In the genomic region with DNA sequence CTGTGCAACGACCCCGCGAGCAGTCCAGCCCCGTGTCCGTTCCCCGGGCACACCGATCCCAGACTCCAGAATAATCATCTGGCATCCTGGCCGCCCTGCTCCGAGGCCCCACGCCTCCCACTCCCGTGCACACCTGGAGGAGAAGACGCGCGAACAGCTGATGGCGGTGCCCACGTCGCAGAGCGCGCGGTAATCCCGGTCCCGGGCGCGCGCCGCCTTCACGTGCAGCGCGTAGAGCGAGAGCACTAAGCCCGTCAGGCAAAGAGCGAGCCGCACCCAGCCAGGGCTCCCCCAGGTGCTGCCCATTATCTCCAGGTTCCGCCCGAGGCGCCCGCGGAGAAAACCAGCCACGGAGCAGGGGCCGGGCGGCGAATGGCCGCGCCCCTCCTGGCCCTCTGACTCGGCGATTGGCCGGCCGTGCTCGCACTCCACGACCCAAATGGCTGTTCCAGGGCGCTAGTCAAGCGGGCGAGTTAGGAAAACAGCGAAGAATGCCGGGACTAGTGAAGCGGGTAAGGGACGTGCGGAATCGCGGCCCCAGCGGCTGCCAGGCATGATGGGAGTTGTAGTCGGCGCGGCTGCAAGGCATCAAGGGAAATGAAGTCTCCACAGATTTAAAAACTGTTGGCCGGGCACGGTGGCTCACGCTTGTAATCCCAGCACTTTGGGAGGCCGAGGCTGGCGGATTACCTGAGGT, we compare ENCODE assay signal across 1 cellular context.
TF ChIP-seq lines count a peak whose summit lies in the region.

A gene (minus strand): TSS at position 374 of the 697 bp plus-strand sequence. CDS start 68 bp downstream, at position 306.

TF ChIP-seq in H1, 55 proteins besides CTCF, POLR2A, EP300 and RAD21 (continued from another document):
- TF ChIP-seq HDAC2 (IDR thresholded peaks at IDR 0.05; ENCODE audit: borderline replicate concordance in 1 of 2, low read depth in 2 of 2, low read length in 2 of 2) (0 out of 4 replicates have a peak, but pooled peaks of 1 of the 2 experiments have one; percentile 45), BRCA1 (IDR thresholded peaks at IDR 0.05; ENCODE audit: low read depth, low read length) (no peak), TBP (IDR thresholded peaks at IDR 0.05; ENCODE audit: low read depth, low read length) (peak; percentile 64), MAFK (IDR thresholded peaks at IDR 0.05; ENCODE audit: low read depth, low read length) (no peak), TEAD4 (IDR thresholded peaks at IDR 0.05; ENCODE audit: low read depth, low read length) (peak; percentile 12; the same call in 1 of the 2 replicates), EGR1 (IDR thresholded peaks at IDR 0.05; ENCODE audit: borderline replicate concordance, low read depth, low read length) (no peak), NRF1 (IDR thresholded peaks at IDR 0.05; ENCODE audit: low read depth, low read length) (no peak), GTF2F1 (IDR thresholded peaks at IDR 0.05; ENCODE audit: borderline replicate concordance, low read depth, low read length) (no peak), SIN3A (conservative IDR thresholded peaks at IDR 0.05 in 1 of 2, IDR thresholded peaks at IDR 0.05 in 1 of 2; ENCODE audit: low read depth in 1 of 2, low read length in 2 of 2) (peak in 1 of 2 experiments; percentile 16; a peak in 1 of 4 replicates), SIX5 (IDR thresholded peaks at IDR 0.05; ENCODE audit: low read depth, low read length) (peak; percentile 87), JUND (IDR thresholded peaks at IDR 0.05; ENCODE audit: low read length) (no peak), EZH2 (IDR thresholded peaks at IDR 0.05; ENCODE audit: low read depth, low read length, severe bottlenecking) (no peak), CBX5 (IDR thresholded peaks at IDR 0.05; ENCODE audit: low read depth, low read length) (no peak), CBX8 (IDR thresholded peaks at IDR 0.05; ENCODE audit: borderline replicate concordance, low read depth, low read length) (no peak), SUZ12 (IDR thresholded peaks at IDR 0.05; ENCODE audit: low read length) (no peak), BCL11A (IDR thresholded peaks at IDR 0.05; ENCODE audit: low read depth in 2 of 2, low read length in 2 of 2) (no peak), RNF2 (IDR thresholded peaks at IDR 0.05; ENCODE audit: borderline replicate concordance, low read depth, low read length, missing control alignments, poor library complexity, severe bottlenecking) (no peak), PHF8 (conservative IDR thresholded peaks at IDR 0.05; ENCODE audit: low read depth, low read length) (peak; percentile 43; the same call in 1 of the 2 replicates), POU5F1 (IDR thresholded peaks at IDR 0.05; ENCODE audit: low read depth, low read length) (no peak), SAP30 (IDR thresholded peaks at IDR 0.05; ENCODE audit: insufficient read depth, insufficient replicate concordance, low read length) (no peak), RFX5 (IDR thresholded peaks at IDR 0.05; ENCODE audit: borderline replicate concordance, low read depth, low read length) (no peak), ZNF274 (IDR thresholded peaks at IDR 0.05; ENCODE audit: borderline replicate concordance, extremely low read depth, low read length) (no peak), ASH2L (IDR thresholded peaks at IDR 0.05; ENCODE audit: low read length) (peak; percentile 17), HDAC6 (IDR thresholded peaks at IDR 0.05; ENCODE audit: low read depth, low read length) (no peak), TAF1 (IDR thresholded peaks at IDR 0.05; ENCODE audit: low read depth, low read length) (peak; percentile 70; the same call in 1 of the 2 replicates), CTBP2 (IDR thresholded peaks at IDR 0.05; ENCODE audit: borderline replicate concordance, insufficient read depth, insufficient read length, low read length) (no peak), RXRA (IDR thresholded peaks at IDR 0.05; ENCODE audit: insufficient read depth, low read depth, low read length) (no peak), GABPA (IDR thresholded peaks at IDR 0.05; ENCODE audit: borderline replicate concordance, insufficient read depth, low read length) (no peak), KDM1A (IDR thresholded peaks at IDR 0.05; ENCODE audit: borderline replicate concordance, low read length) (no peak), NANOG (IDR thresholded peaks at IDR 0.05; ENCODE audit: insufficient read depth, low read depth, low read length, poor library complexity, severe bottlenecking) (peak; percentile 49), POLR2AphosphoS5 (IDR thresholded peaks at IDR 0.05; ENCODE audit: low read depth, low read length) (no peak), SRF (IDR thresholded peaks at IDR 0.05; ENCODE audit: low read depth, low read length) (no peak), CHD1 (IDR thresholded peaks at IDR 0.05; ENCODE audit: low read depth, low read length) (no peak), RBBP5 (IDR thresholded peaks at IDR 0.05; ENCODE audit: borderline replicate concordance, low read depth, low read length) (peak; percentile 34; the same call in 1 of the 2 replicates), SP4 (IDR thresholded peaks at IDR 0.05; ENCODE audit: low read length) (no peak), SP2 (IDR thresholded peaks at IDR 0.05; ENCODE audit: low read length) (no peak), FOSL1 (IDR thresholded peaks at IDR 0.05; ENCODE audit: insufficient read depth, low read depth, low read length) (no peak), SP1 (IDR thresholded peaks at IDR 0.05; ENCODE audit: low read depth, low read length) (0 out of 2 replicates have a peak, but pooled peaks have one; percentile 35), CREB1 (IDR thresholded peaks at IDR 0.05) (peak; percentile 59; the same call in 1 of the 2 replicates), TCF12 (IDR thresholded peaks at IDR 0.05; ENCODE audit: low read depth, low read length) (no peak), KDM5A (IDR thresholded peaks at IDR 0.05; ENCODE audit: low read length) (no peak), CEBPB (IDR thresholded peaks at IDR 0.05; ENCODE audit: low read depth, low read length) (no peak), TAF7 (optimal IDR thresholded peaks at IDR 0.05; ENCODE audit: borderline replicate concordance, low read depth, low read length) (peak; percentile 24), BACH1 (IDR thresholded peaks at IDR 0.05; ENCODE audit: low read length) (no peak), KDM4A (IDR thresholded peaks at IDR 0.05; ENCODE audit: low read depth, low read length, severe bottlenecking) (peak; percentile 70), JUN (IDR thresholded peaks at IDR 0.05; ENCODE audit: low read depth, low read length) (no peak), SIRT6 (IDR thresholded peaks at IDR 0.05; ENCODE audit: low read length) (no peak)
- TF ChIP-seq, protein P1, sequence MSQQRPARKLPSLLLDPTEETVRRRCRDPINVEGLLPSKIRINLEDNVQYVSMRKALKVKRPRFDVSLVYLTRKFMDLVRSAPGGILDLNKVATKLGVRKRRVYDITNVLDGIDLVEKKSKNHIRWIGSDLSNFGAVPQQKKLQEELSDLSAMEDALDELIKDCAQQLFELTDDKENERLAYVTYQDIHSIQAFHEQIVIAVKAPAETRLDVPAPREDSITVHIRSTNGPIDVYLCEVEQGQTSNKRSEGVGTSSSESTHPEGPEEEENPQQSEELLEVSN (IDR thresholded peaks at IDR 0.05), result no peak
- TF ChIP-seq, protein P2, sequence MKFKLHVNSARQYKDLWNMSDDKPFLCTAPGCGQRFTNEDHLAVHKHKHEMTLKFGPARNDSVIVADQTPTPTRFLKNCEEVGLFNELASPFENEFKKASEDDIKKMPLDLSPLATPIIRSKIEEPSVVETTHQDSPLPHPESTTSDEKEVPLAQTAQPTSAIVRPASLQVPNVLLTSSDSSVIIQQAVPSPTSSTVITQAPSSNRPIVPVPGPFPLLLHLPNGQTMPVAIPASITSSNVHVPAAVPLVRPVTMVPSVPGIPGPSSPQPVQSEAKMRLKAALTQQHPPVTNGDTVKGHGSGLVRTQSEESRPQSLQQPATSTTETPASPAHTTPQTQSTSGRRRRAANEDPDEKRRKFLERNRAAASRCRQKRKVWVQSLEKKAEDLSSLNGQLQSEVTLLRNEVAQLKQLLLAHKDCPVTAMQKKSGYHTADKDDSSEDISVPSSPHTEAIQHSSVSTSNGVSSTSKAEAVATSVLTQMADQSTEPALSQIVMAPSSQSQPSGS (IDR thresholded peaks at IDR 0.05; ENCODE audit: low read length), result no peak
- TF ChIP-seq, protein P3, sequence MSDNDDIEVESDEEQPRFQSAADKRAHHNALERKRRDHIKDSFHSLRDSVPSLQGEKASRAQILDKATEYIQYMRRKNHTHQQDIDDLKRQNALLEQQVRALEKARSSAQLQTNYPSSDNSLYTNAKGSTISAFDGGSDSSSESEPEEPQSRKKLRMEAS (IDR thresholded peaks at IDR 0.05), result no peak; the same call in 1 of the 2 replicates
- TF ChIP-seq, protein P4, sequence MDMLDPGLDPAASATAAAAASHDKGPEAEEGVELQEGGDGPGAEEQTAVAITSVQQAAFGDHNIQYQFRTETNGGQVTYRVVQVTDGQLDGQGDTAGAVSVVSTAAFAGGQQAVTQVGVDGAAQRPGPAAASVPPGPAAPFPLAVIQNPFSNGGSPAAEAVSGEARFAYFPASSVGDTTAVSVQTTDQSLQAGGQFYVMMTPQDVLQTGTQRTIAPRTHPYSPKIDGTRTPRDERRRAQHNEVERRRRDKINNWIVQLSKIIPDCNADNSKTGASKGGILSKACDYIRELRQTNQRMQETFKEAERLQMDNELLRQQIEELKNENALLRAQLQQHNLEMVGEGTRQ (IDR thresholded peaks at IDR 0.05; ENCODE audit: low read length), result no peak
- TF ChIP-seq, protein P5, sequence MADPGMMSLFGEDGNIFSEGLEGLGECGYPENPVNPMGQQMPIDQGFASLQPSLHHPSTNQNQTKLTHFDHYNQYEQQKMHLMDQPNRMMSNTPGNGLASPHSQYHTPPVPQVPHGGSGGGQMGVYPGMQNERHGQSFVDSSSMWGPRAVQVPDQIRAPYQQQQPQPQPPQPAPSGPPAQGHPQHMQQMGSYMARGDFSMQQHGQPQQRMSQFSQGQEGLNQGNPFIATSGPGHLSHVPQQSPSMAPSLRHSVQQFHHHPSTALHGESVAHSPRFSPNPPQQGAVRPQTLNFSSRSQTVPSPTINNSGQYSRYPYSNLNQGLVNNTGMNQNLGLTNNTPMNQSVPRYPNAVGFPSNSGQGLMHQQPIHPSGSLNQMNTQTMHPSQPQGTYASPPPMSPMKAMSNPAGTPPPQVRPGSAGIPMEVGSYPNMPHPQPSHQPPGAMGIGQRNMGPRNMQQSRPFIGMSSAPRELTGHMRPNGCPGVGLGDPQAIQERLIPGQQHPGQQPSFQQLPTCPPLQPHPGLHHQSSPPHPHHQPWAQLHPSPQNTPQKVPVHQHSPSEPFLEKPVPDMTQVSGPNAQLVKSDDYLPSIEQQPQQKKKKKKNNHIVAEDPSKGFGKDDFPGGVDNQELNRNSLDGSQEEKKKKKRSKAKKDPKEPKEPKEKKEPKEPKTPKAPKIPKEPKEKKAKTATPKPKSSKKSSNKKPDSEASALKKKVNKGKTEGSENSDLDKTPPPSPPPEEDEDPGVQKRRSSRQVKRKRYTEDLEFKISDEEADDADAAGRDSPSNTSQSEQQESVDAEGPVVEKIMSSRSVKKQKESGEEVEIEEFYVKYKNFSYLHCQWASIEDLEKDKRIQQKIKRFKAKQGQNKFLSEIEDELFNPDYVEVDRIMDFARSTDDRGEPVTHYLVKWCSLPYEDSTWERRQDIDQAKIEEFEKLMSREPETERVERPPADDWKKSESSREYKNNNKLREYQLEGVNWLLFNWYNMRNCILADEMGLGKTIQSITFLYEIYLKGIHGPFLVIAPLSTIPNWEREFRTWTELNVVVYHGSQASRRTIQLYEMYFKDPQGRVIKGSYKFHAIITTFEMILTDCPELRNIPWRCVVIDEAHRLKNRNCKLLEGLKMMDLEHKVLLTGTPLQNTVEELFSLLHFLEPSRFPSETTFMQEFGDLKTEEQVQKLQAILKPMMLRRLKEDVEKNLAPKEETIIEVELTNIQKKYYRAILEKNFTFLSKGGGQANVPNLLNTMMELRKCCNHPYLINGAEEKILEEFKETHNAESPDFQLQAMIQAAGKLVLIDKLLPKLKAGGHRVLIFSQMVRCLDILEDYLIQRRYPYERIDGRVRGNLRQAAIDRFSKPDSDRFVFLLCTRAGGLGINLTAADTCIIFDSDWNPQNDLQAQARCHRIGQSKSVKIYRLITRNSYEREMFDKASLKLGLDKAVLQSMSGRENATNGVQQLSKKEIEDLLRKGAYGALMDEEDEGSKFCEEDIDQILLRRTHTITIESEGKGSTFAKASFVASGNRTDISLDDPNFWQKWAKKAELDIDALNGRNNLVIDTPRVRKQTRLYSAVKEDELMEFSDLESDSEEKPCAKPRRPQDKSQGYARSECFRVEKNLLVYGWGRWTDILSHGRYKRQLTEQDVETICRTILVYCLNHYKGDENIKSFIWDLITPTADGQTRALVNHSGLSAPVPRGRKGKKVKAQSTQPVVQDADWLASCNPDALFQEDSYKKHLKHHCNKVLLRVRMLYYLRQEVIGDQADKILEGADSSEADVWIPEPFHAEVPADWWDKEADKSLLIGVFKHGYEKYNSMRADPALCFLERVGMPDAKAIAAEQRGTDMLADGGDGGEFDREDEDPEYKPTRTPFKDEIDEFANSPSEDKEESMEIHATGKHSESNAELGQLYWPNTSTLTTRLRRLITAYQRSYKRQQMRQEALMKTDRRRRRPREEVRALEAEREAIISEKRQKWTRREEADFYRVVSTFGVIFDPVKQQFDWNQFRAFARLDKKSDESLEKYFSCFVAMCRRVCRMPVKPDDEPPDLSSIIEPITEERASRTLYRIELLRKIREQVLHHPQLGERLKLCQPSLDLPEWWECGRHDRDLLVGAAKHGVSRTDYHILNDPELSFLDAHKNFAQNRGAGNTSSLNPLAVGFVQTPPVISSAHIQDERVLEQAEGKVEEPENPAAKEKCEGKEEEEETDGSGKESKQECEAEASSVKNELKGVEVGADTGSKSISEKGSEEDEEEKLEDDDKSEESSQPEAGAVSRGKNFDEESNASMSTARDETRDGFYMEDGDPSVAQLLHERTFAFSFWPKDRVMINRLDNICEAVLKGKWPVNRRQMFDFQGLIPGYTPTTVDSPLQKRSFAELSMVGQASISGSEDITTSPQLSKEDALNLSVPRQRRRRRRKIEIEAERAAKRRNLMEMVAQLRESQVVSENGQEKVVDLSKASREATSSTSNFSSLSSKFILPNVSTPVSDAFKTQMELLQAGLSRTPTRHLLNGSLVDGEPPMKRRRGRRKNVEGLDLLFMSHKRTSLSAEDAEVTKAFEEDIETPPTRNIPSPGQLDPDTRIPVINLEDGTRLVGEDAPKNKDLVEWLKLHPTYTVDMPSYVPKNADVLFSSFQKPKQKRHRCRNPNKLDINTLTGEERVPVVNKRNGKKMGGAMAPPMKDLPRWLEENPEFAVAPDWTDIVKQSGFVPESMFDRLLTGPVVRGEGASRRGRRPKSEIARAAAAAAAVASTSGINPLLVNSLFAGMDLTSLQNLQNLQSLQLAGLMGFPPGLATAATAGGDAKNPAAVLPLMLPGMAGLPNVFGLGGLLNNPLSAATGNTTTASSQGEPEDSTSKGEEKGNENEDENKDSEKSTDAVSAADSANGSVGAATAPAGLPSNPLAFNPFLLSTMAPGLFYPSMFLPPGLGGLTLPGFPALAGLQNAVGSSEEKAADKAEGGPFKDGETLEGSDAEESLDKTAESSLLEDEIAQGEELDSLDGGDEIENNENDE (IDR thresholded peaks at IDR 0.05; ENCODE audit: insufficient replicate concordance, low read length), result no peak
- TF ChIP-seq, protein P6, sequence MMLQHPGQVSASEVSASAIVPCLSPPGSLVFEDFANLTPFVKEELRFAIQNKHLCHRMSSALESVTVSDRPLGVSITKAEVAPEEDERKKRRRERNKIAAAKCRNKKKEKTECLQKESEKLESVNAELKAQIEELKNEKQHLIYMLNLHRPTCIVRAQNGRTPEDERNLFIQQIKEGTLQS (IDR thresholded peaks at IDR 0.05; ENCODE audit: insufficient read depth, low read depth, low read length), result no peak
